In genomic region chr6:57221191-57221935, GRCh38 we compare ENCODE assay signal across 1 cellular context.
TF ChIP-seq lines count a peak whose summit lies in the region.

No MANE protein-coding gene starts in this region.

TF ChIP-seq in HEK293, 187 proteins besides CTCF, POLR2A, EP300 and RAD21 (continued from another document):
- TF ChIP-seq SP2 (tag by site-specific recombination; IDR thresholded peaks at IDR 0.05) (peak; percentile 57), ZNF76 (tag by site-specific recombination; IDR thresholded peaks at IDR 0.05; ENCODE audit: borderline replicate concordance, low read depth) (peak; percentile 28; the same call in 1 of the 2 replicates), ZNF223 (tag by site-specific recombination; IDR thresholded peaks at IDR 0.05) (0 out of 2 replicates have a peak, but pooled peaks have one; percentile 16), ZFP37 (tag by site-specific recombination; IDR thresholded peaks at IDR 0.05) (0 out of 2 replicates have a peak, but pooled peaks have one; percentile 30), ZNF394 (tag by site-specific recombination; IDR thresholded peaks at IDR 0.05; ENCODE audit: borderline replicate concordance) (peak; percentile 66; the same call in 1 of the 2 replicates), SP3 (tag by site-specific recombination; IDR thresholded peaks at IDR 0.05) (peak; percentile 87), ZBTB8A (tag by site-specific recombination; IDR thresholded peaks at IDR 0.05) (peak; percentile 38), KLF8 (tag by site-specific recombination; IDR thresholded peaks at IDR 0.05) (peak; percentile 83), ZNF335 (tag by site-specific recombination; conservative IDR thresholded peaks at IDR 0.05) (peak; percentile 85), ZBTB10 (tag by site-specific recombination; IDR thresholded peaks at IDR 0.05) (peak; percentile 51; the same call in 1 of the 2 replicates), PRDM1 (tag by site-specific recombination; IDR thresholded peaks at IDR 0.05) (no peak), PBX3 (CRISPR knock-in tag; IDR thresholded peaks at IDR 0.05) (peak; percentile 83; the same call in 1 of the 2 replicates), HIC1 (tag by site-specific recombination; IDR thresholded peaks at IDR 0.05) (peak; percentile 97), ZBTB11 (tag by site-specific recombination; conservative IDR thresholded peaks at IDR 0.05; ENCODE audit: low read depth) (no peak), PRDM10 (tag by site-specific recombination; IDR thresholded peaks at IDR 0.05) (peak; percentile 82), ZNF561 (tag by site-specific recombination; IDR thresholded peaks at IDR 0.05; ENCODE audit: borderline replicate concordance) (0 out of 2 replicates have a peak, but pooled peaks have one; percentile 78), EGR2 (tag by site-specific recombination; IDR thresholded peaks at IDR 0.05; ENCODE audit: low read depth) (peak; percentile 88), ZNF398 (tag by site-specific recombination; IDR thresholded peaks at IDR 0.05) (peak; percentile 58), ZNF341 (tag by site-specific recombination; IDR thresholded peaks at IDR 0.05; ENCODE audit: low read depth) (peak; percentile 94), ZBTB20 (tag by site-specific recombination; IDR thresholded peaks at IDR 0.05) (peak; percentile 80; the same call in 1 of the 2 replicates), HOXD13 (CRISPR knock-in tag; IDR thresholded peaks at IDR 0.05; ENCODE audit: borderline replicate concordance) (no peak), ZNF266 (tag by site-specific recombination; IDR thresholded peaks at IDR 0.05; ENCODE audit: low read depth) (no peak), ZNF324 (tag by site-specific recombination; IDR thresholded peaks at IDR 0.05) (no peak), ZNF292 (tag by site-specific recombination; IDR thresholded peaks at IDR 0.05; ENCODE audit: borderline replicate concordance, low read depth) (no peak), ZNF501 (tag by site-specific recombination; IDR thresholded peaks at IDR 0.05) (peak; percentile 75; the same call in 1 of the 2 replicates), KLF7 (tag by site-specific recombination; IDR thresholded peaks at IDR 0.05; ENCODE audit: borderline replicate concordance) (peak; percentile 64; the same call in 1 of the 2 replicates), KLF1 (tag by site-specific recombination; IDR thresholded peaks at IDR 0.05) (peak; percentile 78)
